In genomic region chr19:18456974-18457373, GRCh38 we compare ENCODE assay signal across 1 cellular context.
TF ChIP-seq lines count a peak whose summit lies in the region.

No MANE protein-coding gene starts in this region.

TF ChIP-seq in WTC11, 78 proteins besides CTCF, POLR2A, EP300 and RAD21 (continued from another document):
- no peak for TF ChIP-seq E2F1 (CRISPR knock-in tag; IDR thresholded peaks at IDR 0.05)
TF ChIP-seq in WTC11: peak in this region for 0.
